Comparison of ENCODE assay signal across 8 cellular contexts in the genomic region with DNA sequence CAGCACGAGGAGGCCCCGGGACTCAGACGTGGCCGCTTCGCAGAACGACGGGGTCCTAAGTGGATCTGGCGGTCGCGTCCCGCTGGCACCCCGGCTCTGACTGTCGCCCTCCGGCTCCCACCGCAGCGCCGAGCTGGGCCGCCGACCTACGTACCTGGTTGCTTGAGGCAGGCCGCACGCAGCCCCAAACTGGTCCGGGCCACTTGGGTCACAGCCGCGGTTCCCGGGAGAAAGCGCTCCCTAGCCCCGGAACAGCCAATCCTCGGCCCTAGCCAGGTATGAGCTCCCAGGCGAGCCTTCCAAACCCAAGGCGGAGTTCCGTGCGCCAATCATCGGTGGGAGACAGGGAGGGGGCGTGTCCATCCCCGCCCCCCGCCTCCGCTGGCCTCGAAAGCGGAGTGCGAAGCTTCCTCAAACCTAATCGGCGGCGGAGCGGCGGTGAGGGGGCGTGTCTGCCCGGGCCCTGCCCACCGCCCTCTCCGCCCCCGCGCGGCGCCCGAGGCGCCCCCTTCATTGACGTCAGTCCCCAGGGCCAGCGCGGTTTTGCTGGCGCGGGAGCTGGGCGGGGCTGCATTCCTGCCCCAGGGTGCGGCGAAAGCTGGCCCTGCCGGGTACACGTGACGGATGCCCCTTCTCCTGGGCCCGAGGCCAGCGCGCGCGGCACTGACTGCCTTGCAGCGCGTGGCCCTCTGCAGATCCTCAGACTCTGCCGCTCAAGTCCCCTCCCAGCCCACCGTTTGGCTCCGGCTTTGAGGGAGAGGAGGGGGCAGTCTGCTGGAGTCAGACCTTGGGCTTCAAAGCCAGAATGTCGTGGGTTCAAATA. TPM values are rescaled to one million over a fixed set of nuclear protein-coding genes. Genes with fewer than 3 reads are reported as not detected.
A peak's percentile ranks its signal among the peaks of the same experiment; 100 is the strongest.
DNase-seq lines count a peak whose midpoint lies in the region; ATAC-seq and TF ChIP-seq lines count a peak whose summit lies in the region.

Gene AVPI1 (minus strand): TSS at position 280 of the 823 bp plus-strand sequence. CDS start 7,336 bp downstream, outside the sequence.

- DNase-seq in DMS114 treated with DMSO at 0.1 percent for 48 hours (lab: John Stamatoyannopoulos, UW; ENCODE audit: unreplicated experiment), result peak; percentile 96
- peak; percentile 96 for DNase-seq in IMR-90
- DNase-seq in OCI-LY7 (ENCODE audit: low spot score), result peak; percentile 95
- DNase-seq in activated T-cell treated with anti-CD3 and anti-CD28 coated beads for 4 hours, result peak; percentile 95
- DNase-seq in epithelial cell of prostate (ENCODE audit: low read depth, low spot score), result peak; percentile 92
- DNase-seq in mucosa of descending colon, result peak; percentile 98 to 99 (median 99)
- DNase-seq in stimulated activated CD8-positive, alpha-beta memory T cell treated with anti-CD3 and anti-CD28 coated beads, Interleukin-4, amount 100 ng/mL, for 1 hour (ENCODE audit: low read depth in 2 of 2, low spot score in 1 of 2), result peak; percentile 89 to 91

- H3K4me2 ChIP-seq in IMR-90 (ENCODE audit: low read depth, low read length) (peak within 1 kb of the TSS; percentile 96), OCI-LY7 (ENCODE audit: low read length) (peak within 1 kb of the TSS; percentile 78)

- no peaks in the 10 kb centered on the region for H3K27me3 ChIP-seq in IMR-90 (ENCODE audit: control insufficient read depth, insufficient read depth, low read length)

- H4K20me1 ChIP-seq in IMR-90 (ENCODE audit: insufficient read depth, low read length), result peaks cover 29% of the 10 kb centered on the region
- H4K20me1 ChIP-seq in OCI-LY7 (ENCODE audit: insufficient read depth, low read length), result no peaks in the 10 kb centered on the region

- intact Hi-C loops in IMR-90 (cut with micrococcal nuclease) (loop anchor here (1.0 kb wide), 2 partner anchors 115 to 189 kb away; partner anchors contain the start of genes ANKRD2, MMS19 and UBTD1), OCI-LY7 (cut with micrococcal nuclease; ENCODE audit: unreplicated experiment) (loop anchor here (2.0 to 10.0 kb wide), 2 partner anchors 44 to 178 kb away; no protein-coding TSS in a partner anchor), mucosa of descending colon (cut with DNase I, micrococcal nuclease) (no loop called here)

- peak within 1 kb of the TSS; percentile 97 for H2AK9ac ChIP-seq in IMR-90 (replicated peaks; ENCODE audit: low read depth, low read length, poor library complexity)

- peaks cover 25% of the 10 kb centered on the region for H3K4me1 ChIP-seq in IMR-90 (ENCODE audit: control insufficient read depth, insufficient read depth, low read length)
- peaks cover 17% of the 10 kb centered on the region for H3K4me1 ChIP-seq in OCI-LY7 (ENCODE audit: insufficient read depth, low read length, poor library complexity, severe bottlenecking)
- H3K4me1 ChIP-seq in mucosa of descending colon (ENCODE audit: low read depth), result peaks cover 33% of the 10 kb centered on the region

- no peaks in the 10 kb centered on the region for H3K9me2 ChIP-seq in OCI-LY7 (ENCODE audit: insufficient read depth, low read length)

- H4K5ac ChIP-seq in IMR-90 (ENCODE audit: low read depth, low read length), result peak within 1 kb of the TSS; percentile 94

- peaks cover 10% of the 10 kb centered on the region for H3K9me1 ChIP-seq in IMR-90 (ENCODE audit: insufficient read depth, low read length)

- H3K14ac ChIP-seq in IMR-90 (replicated peaks; ENCODE audit: low read depth, low read length), result peak within 1 kb of the TSS; percentile 98

- H2BK120ac ChIP-seq in IMR-90 (ENCODE audit: low read depth, low read length), result peak within 1 kb of the TSS; percentile 99

- H2AK5ac ChIP-seq in IMR-90 (ENCODE audit: low read depth, low read length), result peak within 1 kb of the TSS; percentile 93

- H2BK5ac ChIP-seq in IMR-90 (ENCODE audit: low read depth, low read length, poor library complexity, severe bottlenecking), result peak within 1 kb of the TSS; percentile 97

- TF ChIP-seq CTCF in IMR-90 (conservative IDR thresholded peaks at IDR 0.05; ENCODE audit: low read depth, low read length) (no peak), OCI-LY7 (conservative IDR thresholded peaks at IDR 0.05; ENCODE audit: low read length) (no peak), mucosa of descending colon (IDR thresholded peaks at IDR 0.05) (peak; percentile 44)

- peak within 1 kb of the TSS; percentile 84 to 96 for H4K8ac ChIP-seq in IMR-90 (ENCODE audit: low read depth in 2 of 2, low read length in 2 of 2)

- peak within 1 kb of the TSS; percentile 98 for H3K9ac ChIP-seq in IMR-90 (ENCODE audit: low read depth, low read length)

- peak within 1 kb of the TSS; percentile 99 for H3K23ac ChIP-seq in IMR-90 (ENCODE audit: low read depth, low read length)

- POLR2A ChIA-PET in IMR-90 (lab: Charles Lee; ENCODE audit: unreplicated experiment) (interaction anchor here (0.5 to 1.1 kb wide), 5 partner anchors 10 to 1100 kb away, joined by 3 to 6 read pairs (median 3); no protein-coding TSS in a partner anchor), OCI-LY7 (lab: Charles Lee) (interaction anchor here (0.5 to 1.9 kb wide), 13 partner anchors 8 to 1755 kb away, joined by 3 to 18 read pairs (median 3); partner anchors contain the start of gene ZFYVE27)

- peak within 1 kb of the TSS; percentile 99 for H3K27ac ChIP-seq in IMR-90 (ENCODE audit: insufficient read depth, low read length)
- no peak within 1 kb of the TSS for H3K27ac ChIP-seq in OCI-LY7 (ENCODE audit: low read depth, low read length, poor library complexity, severe bottlenecking)
- peak within 1 kb of the TSS; percentile 98 for H3K27ac ChIP-seq in epithelial cell of prostate

- WGBS in IMR-90 (ENCODE audit: extremely low coverage in 2 of 2, insufficient read length in 1 of 2), 2 experiments, result 0% methylated on average over 53 of the region's 78 CpGs; no CpG with 5 or more reads in 1 of the 2 experiments

- H3K56ac ChIP-seq in IMR-90 (ENCODE audit: extremely low read depth, insufficient read depth, low read length), result peak within 1 kb of the TSS; percentile 94

- TF ChIP-seq RAD21 in IMR-90 (IDR thresholded peaks at IDR 0.05; ENCODE audit: low read length), result no peak

- H2BK15ac ChIP-seq in IMR-90 (ENCODE audit: low read depth, low read length), result peak within 1 kb of the TSS; percentile 82

- no peaks in the 10 kb centered on the region for H3K36me3 ChIP-seq in IMR-90 (ENCODE audit: control insufficient read depth, insufficient read depth, low read length)
- H3K36me3 ChIP-seq in OCI-LY7 (ENCODE audit: insufficient read depth, low read length), result no peaks in the 10 kb centered on the region
- no peaks in the 10 kb centered on the region for H3K36me3 ChIP-seq in mucosa of descending colon (ENCODE audit: low read depth)

- no peaks in the 10 kb centered on the region for H3K79me2 ChIP-seq in OCI-LY7 (ENCODE audit: insufficient read depth, low read depth, low read length)

- peak; percentile 97 for TF ChIP-seq POLR2A in IMR-90 (IDR thresholded peaks at IDR 0.05; ENCODE audit: low read depth, low read length)

- CTCF ChIA-PET in IMR-90 (lab: Yijun Ruan, JAX), result interaction anchor here (0.5 to 1.5 kb wide), 7 partner anchors 14 to 182 kb away, joined by 3 to 5 read pairs (median 3); no protein-coding TSS in a partner anchor
- CTCF ChIA-PET in OCI-LY7 (lab: Charles Lee; ENCODE audit: unreplicated experiment), result interaction anchor here (0.7 to 2.2 kb wide), 4 partner anchors 10 to 49 kb away, joined by 3 to 12 read pairs (median 8); partner anchors contain the start of gene ZFYVE27

- peak within 1 kb of the TSS; percentile 98 for H4K91ac ChIP-seq in IMR-90 (ENCODE audit: insufficient read depth, low read depth, low read length)

- in situ Hi-C loops in IMR-90 (cut with MboI; ENCODE audit: low sequenced_read_pairs), result no loop called here

- H2AFZ ChIP-seq in IMR-90 (replicated peaks; ENCODE audit: low read length, poor library complexity) (peak within 1 kb of the TSS; percentile 91), OCI-LY7 (ENCODE audit: low read length) (peak within 1 kb of the TSS; percentile 97)

- H3K4me3 ChIP-seq in IMR-90 (ENCODE audit: insufficient read depth, low read depth, low read length) (peak within 1 kb of the TSS; percentile 98), OCI-LY7 (ENCODE audit: low read depth, low read length, poor library complexity, severe bottlenecking) (peak within 1 kb of the TSS; percentile 70), mucosa of descending colon (peak within 1 kb of the TSS; percentile 52)

- dilution Hi-C loops in IMR-90 (cut with HindIII; ENCODE audit: low sequenced_read_pairs, unreplicated experiment), result no loop called here

- ATAC-seq in GM21529 (IDR thresholded peaks at IDR 0.05; ENCODE audit: unreplicated experiment) (peak; percentile 90), IMR-90 (ENCODE audit: low read depth) (peak; percentile 81), mucosa of descending colon (peak; percentile 89)

- H3K79me1 ChIP-seq in IMR-90 (ENCODE audit: low read depth in 1 of 2, low read length in 2 of 2), result peaks cover 3 to 40% of the 10 kb centered on the region in 2 experiments; a peak in 3 of 4 replicates

- H3K9me3 ChIP-seq in IMR-90 (ENCODE audit: control insufficient read depth, insufficient read depth, low read length) (no peaks in the 10 kb centered on the region), OCI-LY7 (ENCODE audit: low read length) (no peaks in the 10 kb centered on the region), mucosa of descending colon (no peaks in the 10 kb centered on the region)

- BruUV-seq in IMR-90 (replicated peaks; lab: Mats Ljungman, UMichigan), result no TSS peak
- BruUV-seq in OCI-LY7 (replicated peaks; lab: Mats Ljungman, UMichigan), result no TSS peak

- peak within 1 kb of the TSS; percentile 94 for H2BK20ac ChIP-seq in IMR-90 (ENCODE audit: low read depth, low read length)

- peak within 1 kb of the TSS; percentile 99 for H3K4ac ChIP-seq in IMR-90 (ENCODE audit: low read depth, low read length)

- peak within 1 kb of the TSS; percentile 95 for H3K18ac ChIP-seq in IMR-90 (ENCODE audit: low read depth, low read length)

TF ChIP-seq in IMR-90, 13 proteins besides CTCF, POLR2A, EP300 and RAD21 (continues in another document):
- no peak for TF ChIP-seq ELK1 (IDR thresholded peaks at IDR 0.05; ENCODE audit: borderline replicate concordance, low read depth, low read length)
- TF ChIP-seq NFE2L2 (IDR thresholded peaks at IDR 0.05; ENCODE audit: low read depth, low read length), result no peak
- TF ChIP-seq SMC3 (IDR thresholded peaks at IDR 0.05; ENCODE audit: low read depth, low read length), result no peak

RNA-seq across cellular contexts. Expression of gene AVPI1, which starts in this region (rescaled TPM):
- total RNA-seq in IMR-90 (2012; rRNA removed) (26.7 and 30.8 TPM in 2 replicates), OCI-LY7 (2022) (2.1 and 3.2 TPM in 2 replicates), mucosa of descending colon (10 to 100 TPM; 23.7 to 34.1 (median 31.4) TPM)
- 29.8 and 33.6 TPM in 2 replicates for polyA plus RNA-seq in IMR-90 (2012; rRNA removed)
- 26.3 and 37.5 TPM in 2 replicates for polyA plus RNA-seq in IMR-90 (2012; cell fraction: cytosol; rRNA removed)
- polyA plus RNA-seq in IMR-90 (2012; cell fraction: nucleus; rRNA removed; ENCODE audit: low replicate concordance), result 27.2 and 28.1 TPM in 2 replicates
- total RNA-seq in OCI-LY7 (2014; rRNA removed; shearing (Covaris generic)), result 2.8 and 4.6 TPM in 2 replicates

Comparison
In these comparisons a context has a peak if more than half of its experiments do, and no peak if none do; other contexts are left out.
1. intact Hi-C loops: an anchor here in IMR-90 (1.0 kb wide) and OCI-LY7 (2.0 to 10.0 kb wide); none called in mucosa of descending colon.